In genomic region chr1:27455166-27455811, GRCh38 we compare ENCODE assay signal across 10 cellular contexts. TPM values are rescaled to one million over a fixed set of nuclear protein-coding genes. Genes with fewer than 3 reads are reported as not detected.
DNase-seq lines count a peak whose midpoint lies in the region; ATAC-seq and TF ChIP-seq lines count a peak whose summit lies in the region.
"Had no signal": no experiment of that assay in that cellular context is flagged by ENCODE, and none has a peak within 500 bp of the region (broad histone marks: within the 10 kb centered on the region; RNA-seq: fewer than 3 reads in every experiment).

No MANE protein-coding gene starts in this region.

- H2AK5ac ChIP-seq in H9 (ENCODE audit: insufficient read length, low read length): no peak overlapping the region

- H3K4me1 Mint-ChIP-seq in H9: peaks cover 6 to 9% of the 10 kb centered on the region in 2 experiments
- peaks cover 50% of the 10 kb centered on the region for H3K4me1 Mint-ChIP-seq in activated B cell treated with CpG ODN at 0.5 μM for 24 hours

- H3K56ac ChIP-seq in H9 (ENCODE audit: insufficient read length, low read depth, low read length): no peak overlapping the region

- H2BK5ac ChIP-seq in H9 (ENCODE audit: insufficient read length, low read length): no peak overlapping the region

- H4K20me1 ChIP-seq in H9 (ENCODE audit: control insufficient read depth, insufficient read depth, insufficient read length): no peaks in the 10 kb centered on the region

- DNase-seq in H9: no peak
- no peak for DNase-seq in activated B cell treated with CpG ODN at 0.5 μM for 24 hours
- DNase-seq in fibroblast of villous mesenchyme (ENCODE audit: low read depth): peak; percentile 16
- peak; percentile 78 for DNase-seq in renal cortical epithelial cell (ENCODE audit: low read depth)
- no peak for DNase-seq in COLO829 (ENCODE audit: low spot score)
- no peak for DNase-seq in cerebellum (ENCODE audit: low spot score)
- DNase-seq in superior temporal gyrus (ENCODE audit: extremely low spot score): no peak
- DNase-seq: Karpas-422, RPMI8226 had no signal

- peaks cover 8% of the 10 kb centered on the region for H3K79me1 ChIP-seq in H9 (ENCODE audit: insufficient read depth, low read depth, low read length, poor library complexity, severe bottlenecking)

- POLR2A ChIA-PET in activated B cell treated with CpG ODN at 0.5 μM for 24 hours (lab: Charles Lee): interaction anchor here (0.5 kb wide), 1 partner anchor 557 kb away, joined by 3 read pairs; no protein-coding TSS in a partner anchor

- CTCF ChIA-PET in activated B cell treated with CpG ODN at 0.5 μM for 24 hours (lab: Charles Lee): interaction anchor here (1.1 kb wide), 1 partner anchor 39 kb away, joined by 4 read pairs; no protein-coding TSS in a partner anchor

- H3K27ac Mint-ChIP-seq in H9: peak overlapping the region in 2 of 3 experiments; percentile 35 to 68; a peak in 3 of 7 replicates
- peak overlapping the region; percentile 57 for H3K27ac Mint-ChIP-seq in activated B cell treated with CpG ODN at 0.5 μM for 24 hours

- H3K4me3 ChIP-seq in fibroblast of villous mesenchyme (ENCODE audit: low read depth, low read length): no peak overlapping the region

- no peak overlapping the region for H3K27ac ChIP-seq in H9 (ENCODE audit: insufficient read length, low read depth, low read length)

- H2BK120ac ChIP-seq in H9 (ENCODE audit: low read depth, low read length, poor library complexity, severe bottlenecking): no peak overlapping the region

- H3K36me3 Mint-ChIP-seq in H9 (ENCODE audit: insufficient read depth in 1 of 3, low read depth in 3 of 3): peaks cover 1 to 5% (median 2%) of the 10 kb centered on the region in 3 experiments; a peak in 3 of 7 replicates
- peaks cover 26% of the 10 kb centered on the region for H3K36me3 Mint-ChIP-seq in activated B cell treated with CpG ODN at 0.5 μM for 24 hours (ENCODE audit: low read depth)

- no peak overlapping the region for H4K91ac ChIP-seq in H9 (ENCODE audit: insufficient read length, low read depth, low read length)

- no peaks in the 10 kb centered on the region for H3K23me2 ChIP-seq in H9 (ENCODE audit: insufficient read length, low read depth, low read length, poor library complexity, severe bottlenecking)

- no peak overlapping the region for H2AFZ ChIP-seq in H9 (ENCODE audit: low read length)

- no peak overlapping the region for H2BK15ac ChIP-seq in H9 (ENCODE audit: low read depth, low read length)

- H3K4ac ChIP-seq in H9 (ENCODE audit: low read depth, low read length): no peak overlapping the region

- TF ChIP-seq CTCF in H9 (conservative IDR thresholded peaks at IDR 0.05): no peak
- TF ChIP-seq CTCF in activated B cell treated with CpG ODN at 0.5 μM for 24 hours (IDR thresholded peaks at IDR 0.05): no peak
- no peak for TF ChIP-seq CTCF in fibroblast of villous mesenchyme (IDR thresholded peaks at IDR 0.05; ENCODE audit: insufficient read depth, low read depth, low read length)

- no peak overlapping the region for H2BK12ac ChIP-seq in H9 (ENCODE audit: insufficient read length, low read depth, low read length)

- no peaks in the 10 kb centered on the region; the same call in 1 of the 2 replicates for H3K4me1 ChIP-seq in H9 (ENCODE audit: insufficient read depth, low read length)

- H4K8ac ChIP-seq in H9 (replicated peaks; ENCODE audit: insufficient read length, low read depth, low read length): no peak overlapping the region

- no peak overlapping the region for H3K9ac ChIP-seq in H9 (ENCODE audit: extremely low read depth, insufficient read length, low read length)

- H3K23ac ChIP-seq in H9 (ENCODE audit: insufficient read length, low read depth, low read length): no peak overlapping the region

- no peaks in the 10 kb centered on the region for H3K9me3 Mint-ChIP-seq in H9
- no peaks in the 10 kb centered on the region for H3K9me3 Mint-ChIP-seq in activated B cell treated with CpG ODN at 0.5 μM for 24 hours

- peaks cover 2% of the 10 kb centered on the region; the same call in 1 of the 2 replicates for H3K79me2 ChIP-seq in H9 (ENCODE audit: insufficient read depth, low read length)

- intact Hi-C loops in activated B cell treated with CpG ODN at 0.5 μM for 24 hours (cut with micrococcal nuclease): no loop called here

- H3K14ac ChIP-seq in H9 (ENCODE audit: insufficient read depth, low read length): no peak overlapping the region

- H3T11ph ChIP-seq in H9 (ENCODE audit: low read length): no peak overlapping the region

- no peak overlapping the region for H3K4me2 ChIP-seq in H9 (ENCODE audit: insufficient read depth, insufficient read length, low read length)

- no peak overlapping the region for H2BK20ac ChIP-seq in H9 (ENCODE audit: low read depth, low read length, poor library complexity, severe bottlenecking)

- ATAC-seq in activated B cell treated with CpG ODN at 0.5 μM for 24 hours (ENCODE audit: low read depth): peak; percentile 18
- no peak for ATAC-seq in HG02885 (IDR thresholded peaks at IDR 0.05; ENCODE audit: poor library complexity, unreplicated experiment)

- H3K27me3 Mint-ChIP-seq in H9 (ENCODE audit: low read depth) (no peaks in the 10 kb centered on the region), activated B cell treated with CpG ODN at 0.5 μM for 24 hours (no peaks in the 10 kb centered on the region)

- H3K18ac ChIP-seq in H9 (ENCODE audit: insufficient read length, low read depth, low read length): no peak overlapping the region

- H3K9me3 ChIP-seq in H9 (ENCODE audit: control insufficient read depth, low read depth, low read length): no peaks in the 10 kb centered on the region

- no peak overlapping the region for H3K4me3 Mint-ChIP-seq in H9
- H3K4me3 Mint-ChIP-seq in activated B cell treated with CpG ODN at 0.5 μM for 24 hours: no peak overlapping the region

- no peak overlapping the region for H4K5ac ChIP-seq in H9 (ENCODE audit: insufficient read length, low read depth, low read length)

- no peaks in the 10 kb centered on the region for H3K27me3 ChIP-seq in H9 (ENCODE audit: insufficient read depth, low read length)

- WGBS in H9 (ENCODE audit: extremely low coverage, insufficient read length, low lambda C conversion rate): no CpG with 5 or more reads among the region's 5 CpGs

RNA-seq across cellular contexts. Expression of gene WASF2, which starts 34.7 kb away (rescaled TPM):
- total RNA-seq in H9 (2021) (65.9 and 69.2 TPM in 2 replicates), activated B cell treated with CpG ODN at 0.5 μM for 24 hours (136 and 137 TPM in 2 replicates), fibroblast of villous mesenchyme (16.0 and 18.7 TPM in 2 replicates), renal cortical epithelial cell (15.1 and 48.0 TPM in 2 replicates), cerebellum (15.2 TPM)

Comparison
In these comparisons a context has a peak if more than half of its experiments do, and no peak if none do; other contexts are left out.
1. DNase-seq: peak in fibroblast of villous mesenchyme (single experiment) and renal cortical epithelial cell (single experiment); none in H9 (single experiment), activated B cell treated with CpG ODN at 0.5 μM for 24 hours (single experiment), COLO829 (single experiment), cerebellum (single experiment) and superior temporal gyrus (single experiment).